Comparison of ENCODE assay signal across 1 cellular context in genomic region chr5:159107308-159107707, GRCh38.
TF ChIP-seq lines count a peak whose summit lies in the region.

No MANE protein-coding gene starts in this region.

TF ChIP-seq in HCT116, 20 proteins besides CTCF, POLR2A, EP300 and RAD21 (continued from another document):
- TF ChIP-seq, protein P1, sequence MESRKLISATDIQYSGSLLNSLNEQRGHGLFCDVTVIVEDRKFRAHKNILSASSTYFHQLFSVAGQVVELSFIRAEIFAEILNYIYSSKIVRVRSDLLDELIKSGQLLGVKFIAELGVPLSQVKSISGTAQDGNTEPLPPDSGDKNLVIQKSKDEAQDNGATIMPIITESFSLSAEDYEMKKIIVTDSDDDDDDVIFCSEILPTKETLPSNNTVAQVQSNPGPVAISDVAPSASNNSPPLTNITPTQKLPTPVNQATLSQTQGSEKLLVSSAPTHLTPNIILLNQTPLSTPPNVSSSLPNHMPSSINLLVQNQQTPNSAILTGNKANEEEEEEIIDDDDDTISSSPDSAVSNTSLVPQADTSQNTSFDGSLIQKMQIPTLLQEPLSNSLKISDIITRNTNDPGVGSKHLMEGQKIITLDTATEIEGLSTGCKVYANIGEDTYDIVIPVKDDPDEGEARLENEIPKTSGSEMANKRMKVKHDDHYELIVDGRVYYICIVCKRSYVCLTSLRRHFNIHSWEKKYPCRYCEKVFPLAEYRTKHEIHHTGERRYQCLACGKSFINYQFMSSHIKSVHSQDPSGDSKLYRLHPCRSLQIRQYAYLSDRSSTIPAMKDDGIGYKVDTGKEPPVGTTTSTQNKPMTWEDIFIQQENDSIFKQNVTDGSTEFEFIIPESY (IDR thresholded peaks at IDR 0.05; ENCODE audit: extremely low read depth, insufficient replicate concordance, low read length): no peak
- TF ChIP-seq, protein P2, sequence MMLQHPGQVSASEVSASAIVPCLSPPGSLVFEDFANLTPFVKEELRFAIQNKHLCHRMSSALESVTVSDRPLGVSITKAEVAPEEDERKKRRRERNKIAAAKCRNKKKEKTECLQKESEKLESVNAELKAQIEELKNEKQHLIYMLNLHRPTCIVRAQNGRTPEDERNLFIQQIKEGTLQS (IDR thresholded peaks at IDR 0.05): no peak
- TF ChIP-seq SRF (IDR thresholded peaks at IDR 0.05; ENCODE audit: low read depth) (no peak), EZH2phosphoT487 (IDR thresholded peaks at IDR 0.05; ENCODE audit: borderline replicate concordance) (no peak), ZFX (IDR thresholded peaks at IDR 0.05) (no peak)
